In the genomic region with DNA sequence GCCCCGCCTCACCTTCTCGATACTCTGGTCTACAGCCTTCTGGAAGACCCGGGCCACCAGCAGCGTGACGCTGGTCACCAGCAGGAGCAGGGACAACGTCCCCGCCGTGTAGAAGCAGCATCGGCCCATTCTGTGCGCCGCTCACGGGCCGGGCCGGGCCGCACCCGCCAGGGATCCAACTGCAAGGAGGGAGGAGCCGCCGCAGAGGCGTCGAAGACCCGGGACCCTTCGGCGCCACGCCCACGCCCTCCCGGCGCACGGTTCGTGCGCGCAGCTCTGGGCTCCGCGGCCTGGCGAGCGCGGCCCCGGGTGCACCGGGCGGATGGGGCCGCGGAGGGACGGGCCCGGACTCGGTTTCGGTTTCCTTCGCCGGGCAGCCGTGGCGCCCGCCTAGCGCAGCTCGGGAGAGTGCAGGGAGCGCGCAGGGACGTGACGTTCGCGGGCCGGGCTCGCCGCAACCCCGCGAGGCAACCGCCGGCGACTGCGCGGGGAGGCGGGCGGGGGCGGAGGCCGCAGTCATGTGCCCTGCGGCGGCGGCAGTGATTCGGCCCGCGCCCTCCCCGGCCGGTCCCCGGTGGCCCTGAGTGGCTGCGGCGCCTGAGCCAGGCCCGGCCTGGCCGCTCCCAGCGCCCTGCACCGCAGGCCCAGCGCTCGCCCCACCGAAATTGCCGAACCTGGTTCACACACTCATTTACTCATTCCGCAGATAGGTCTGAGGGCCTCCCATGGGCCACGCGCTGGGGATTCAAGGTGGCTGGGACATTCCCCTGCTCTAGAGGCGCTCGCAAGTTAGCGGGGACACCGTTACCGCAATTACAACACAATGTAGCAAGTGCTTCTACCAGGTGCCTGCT, we compare ENCODE assay signal across 1 cellular context.
TF ChIP-seq lines count a peak whose summit lies in the region.

A gene with protein sequence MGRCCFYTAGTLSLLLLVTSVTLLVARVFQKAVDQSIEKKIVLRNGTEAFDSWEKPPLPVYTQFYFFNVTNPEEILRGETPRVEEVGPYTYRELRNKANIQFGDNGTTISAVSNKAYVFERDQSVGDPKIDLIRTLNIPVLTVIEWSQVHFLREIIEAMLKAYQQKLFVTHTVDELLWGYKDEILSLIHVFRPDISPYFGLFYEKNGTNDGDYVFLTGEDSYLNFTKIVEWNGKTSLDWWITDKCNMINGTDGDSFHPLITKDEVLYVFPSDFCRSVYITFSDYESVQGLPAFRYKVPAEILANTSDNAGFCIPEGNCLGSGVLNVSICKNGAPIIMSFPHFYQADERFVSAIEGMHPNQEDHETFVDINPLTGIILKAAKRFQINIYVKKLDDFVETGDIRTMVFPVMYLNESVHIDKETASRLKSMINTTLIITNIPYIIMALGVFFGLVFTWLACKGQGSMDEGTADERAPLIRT (minus strand): TSS at position 410 of the 854 bp plus-strand sequence. CDS start 281 bp downstream, at position 129.

TF ChIP-seq in HepG2, 621 proteins besides CTCF, POLR2A, EP300 and RAD21 (continued from another document and continues in another):
- TF ChIP-seq FOXP1 (IDR thresholded peaks at IDR 0.05) (no peak), FOXP1 (CRISPR knock-in tag; IDR thresholded peaks at IDR 0.05) (no peak), WIZ (CRISPR knock-in tag; IDR thresholded peaks at IDR 0.05) (no peak), ELF4 (CRISPR knock-in tag; IDR thresholded peaks at IDR 0.05; ENCODE audit: borderline replicate concordance) (no peak), ZFP41 (CRISPR knock-in tag; IDR thresholded peaks at IDR 0.05; ENCODE audit: borderline replicate concordance) (no peak; the same call in 1 of the 2 replicates), ZFP36L2 (CRISPR knock-in tag; IDR thresholded peaks at IDR 0.05) (no peak), ZNF772 (CRISPR knock-in tag; IDR thresholded peaks at IDR 0.05) (peak; percentile 67; the same call in 1 of the 2 replicates), BCL6 (CRISPR knock-in tag; IDR thresholded peaks at IDR 0.05) (peak; percentile 36; the same call in 1 of the 2 replicates), ZNF703 (CRISPR knock-in tag; IDR thresholded peaks at IDR 0.05; ENCODE audit: borderline replicate concordance) (no peak; the same call in 1 of the 2 replicates), HNRNPL (IDR thresholded peaks at IDR 0.05; ENCODE audit: low read depth, low read length) (no peak), NONO (IDR thresholded peaks at IDR 0.05) (no peak), NONO (CRISPR knock-in tag; conservative IDR thresholded peaks at IDR 0.05) (peak; percentile 55), ZNF816 (CRISPR knock-in tag; IDR thresholded peaks at IDR 0.05; ENCODE audit: borderline replicate concordance) (peak; percentile 70; the same call in 1 of the 2 replicates), ZNF124 (CRISPR knock-in tag; IDR thresholded peaks at IDR 0.05) (no peak), NFE2L1 (CRISPR knock-in tag; IDR thresholded peaks at IDR 0.05; ENCODE audit: borderline replicate concordance) (no peak), ZFY (CRISPR knock-in tag; IDR thresholded peaks at IDR 0.05) (peak; percentile 96), PLRG1 (conservative IDR thresholded peaks at IDR 0.05) (no peak), NR2F1 (CRISPR knock-in tag; IDR thresholded peaks at IDR 0.05) (no peak), ZNF33B (CRISPR knock-in tag; IDR thresholded peaks at IDR 0.05) (peak; percentile 51; the same call in 1 of the 2 replicates), IRX3 (CRISPR knock-in tag; IDR thresholded peaks at IDR 0.05; ENCODE audit: borderline replicate concordance, low read depth) (peak; percentile 82; the same call in 1 of the 2 replicates), FOXK1 (CRISPR knock-in tag; IDR thresholded peaks at IDR 0.05; ENCODE audit: borderline replicate concordance, low read depth) (no peak), POLR2AphosphoS5 (IDR thresholded peaks at IDR 0.05; ENCODE audit: low read depth, low read length) (peak; percentile 45), NCOA1 (CRISPR knock-in tag; IDR thresholded peaks at IDR 0.05) (no peak; the same call in 1 of the 2 replicates), ZZZ3 (CRISPR knock-in tag; IDR thresholded peaks at IDR 0.05; ENCODE audit: borderline replicate concordance) (no peak), ZNF614 (CRISPR knock-in tag; IDR thresholded peaks at IDR 0.05; ENCODE audit: borderline replicate concordance) (no peak; the same call in 1 of the 2 replicates), ZNF670 (CRISPR knock-in tag; IDR thresholded peaks at IDR 0.05; ENCODE audit: borderline replicate concordance) (no peak), ATF7 (IDR thresholded peaks at IDR 0.05) (no peak), ATF7 (CRISPR knock-in tag; IDR thresholded peaks at IDR 0.05) (no peak; the same call in 1 of the 2 replicates), ZNF136 (CRISPR knock-in tag; IDR thresholded peaks at IDR 0.05; ENCODE audit: low read depth) (0 out of 2 replicates have a peak, but pooled peaks have one; percentile 75), GABPA (IDR thresholded peaks at IDR 0.05; ENCODE audit: low read depth, low read length) (no peak), GABPA (CRISPR knock-in tag; IDR thresholded peaks at IDR 0.05; ENCODE audit: low read depth) (no peak), TEAD3 (CRISPR knock-in tag; optimal IDR thresholded peaks at IDR 0.05; ENCODE audit: borderline replicate concordance) (no peak), EED (CRISPR knock-in tag; IDR thresholded peaks at IDR 0.05) (no peak; the same call in 1 of the 2 replicates), TMF1 (CRISPR knock-in tag; IDR thresholded peaks at IDR 0.05; ENCODE audit: low read depth) (peak; percentile 84), ZNF572 (CRISPR knock-in tag; IDR thresholded peaks at IDR 0.05) (0 out of 2 replicates have a peak, but pooled peaks have one; percentile 17), NFKB2 (CRISPR knock-in tag; IDR thresholded peaks at IDR 0.05; ENCODE audit: borderline replicate concordance) (peak; percentile 36; the same call in 1 of the 2 replicates), XBP1 (CRISPR knock-in tag; IDR thresholded peaks at IDR 0.05) (no peak), PAWR (CRISPR knock-in tag; IDR thresholded peaks at IDR 0.05; ENCODE audit: borderline replicate concordance) (no peak), ZNF160 (CRISPR knock-in tag; IDR thresholded peaks at IDR 0.05) (no peak; the same call in 1 of the 2 replicates), ZFP62 (CRISPR knock-in tag; IDR thresholded peaks at IDR 0.05) (no peak)
- TF ChIP-seq, protein P1, sequence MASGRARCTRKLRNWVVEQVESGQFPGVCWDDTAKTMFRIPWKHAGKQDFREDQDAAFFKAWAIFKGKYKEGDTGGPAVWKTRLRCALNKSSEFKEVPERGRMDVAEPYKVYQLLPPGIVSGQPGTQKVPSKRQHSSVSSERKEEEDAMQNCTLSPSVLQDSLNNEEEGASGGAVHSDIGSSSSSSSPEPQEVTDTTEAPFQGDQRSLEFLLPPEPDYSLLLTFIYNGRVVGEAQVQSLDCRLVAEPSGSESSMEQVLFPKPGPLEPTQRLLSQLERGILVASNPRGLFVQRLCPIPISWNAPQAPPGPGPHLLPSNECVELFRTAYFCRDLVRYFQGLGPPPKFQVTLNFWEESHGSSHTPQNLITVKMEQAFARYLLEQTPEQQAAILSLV (CRISPR knock-in tag; IDR thresholded peaks at IDR 0.05; ENCODE audit: borderline replicate concordance): peak; percentile 34; the same call in 1 of the 2 replicates
- TF ChIP-seq, protein P2, sequence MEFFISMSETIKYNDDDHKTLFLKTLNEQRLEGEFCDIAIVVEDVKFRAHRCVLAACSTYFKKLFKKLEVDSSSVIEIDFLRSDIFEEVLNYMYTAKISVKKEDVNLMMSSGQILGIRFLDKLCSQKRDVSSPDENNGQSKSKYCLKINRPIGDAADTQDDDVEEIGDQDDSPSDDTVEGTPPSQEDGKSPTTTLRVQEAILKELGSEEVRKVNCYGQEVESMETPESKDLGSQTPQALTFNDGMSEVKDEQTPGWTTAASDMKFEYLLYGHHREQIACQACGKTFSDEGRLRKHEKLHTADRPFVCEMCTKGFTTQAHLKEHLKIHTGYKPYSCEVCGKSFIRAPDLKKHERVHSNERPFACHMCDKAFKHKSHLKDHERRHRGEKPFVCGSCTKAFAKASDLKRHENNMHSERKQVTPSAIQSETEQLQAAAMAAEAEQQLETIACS (CRISPR knock-in tag; IDR thresholded peaks at IDR 0.05): peak; percentile 85
- TF ChIP-seq, protein P3, sequence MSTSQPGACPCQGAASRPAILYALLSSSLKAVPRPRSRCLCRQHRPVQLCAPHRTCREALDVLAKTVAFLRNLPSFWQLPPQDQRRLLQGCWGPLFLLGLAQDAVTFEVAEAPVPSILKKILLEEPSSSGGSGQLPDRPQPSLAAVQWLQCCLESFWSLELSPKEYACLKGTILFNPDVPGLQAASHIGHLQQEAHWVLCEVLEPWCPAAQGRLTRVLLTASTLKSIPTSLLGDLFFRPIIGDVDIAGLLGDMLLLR (CRISPR knock-in tag; IDR thresholded peaks at IDR 0.05): no peak; the same call in 1 of the 2 replicates
- TF ChIP-seq, protein P4, sequence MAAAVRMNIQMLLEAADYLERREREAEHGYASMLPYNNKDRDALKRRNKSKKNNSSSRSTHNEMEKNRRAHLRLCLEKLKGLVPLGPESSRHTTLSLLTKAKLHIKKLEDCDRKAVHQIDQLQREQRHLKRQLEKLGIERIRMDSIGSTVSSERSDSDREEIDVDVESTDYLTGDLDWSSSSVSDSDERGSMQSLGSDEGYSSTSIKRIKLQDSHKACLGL (CRISPR knock-in tag; IDR thresholded peaks at IDR 0.05): peak; percentile 48; the same call in 1 of the 2 replicates
- TF ChIP-seq, protein P5, sequence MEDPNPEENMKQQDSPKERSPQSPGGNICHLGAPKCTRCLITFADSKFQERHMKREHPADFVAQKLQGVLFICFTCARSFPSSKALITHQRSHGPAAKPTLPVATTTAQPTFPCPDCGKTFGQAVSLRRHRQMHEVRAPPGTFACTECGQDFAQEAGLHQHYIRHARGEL (CRISPR knock-in tag; IDR thresholded peaks at IDR 0.05): no peak
- TF ChIP-seq, protein P6, sequence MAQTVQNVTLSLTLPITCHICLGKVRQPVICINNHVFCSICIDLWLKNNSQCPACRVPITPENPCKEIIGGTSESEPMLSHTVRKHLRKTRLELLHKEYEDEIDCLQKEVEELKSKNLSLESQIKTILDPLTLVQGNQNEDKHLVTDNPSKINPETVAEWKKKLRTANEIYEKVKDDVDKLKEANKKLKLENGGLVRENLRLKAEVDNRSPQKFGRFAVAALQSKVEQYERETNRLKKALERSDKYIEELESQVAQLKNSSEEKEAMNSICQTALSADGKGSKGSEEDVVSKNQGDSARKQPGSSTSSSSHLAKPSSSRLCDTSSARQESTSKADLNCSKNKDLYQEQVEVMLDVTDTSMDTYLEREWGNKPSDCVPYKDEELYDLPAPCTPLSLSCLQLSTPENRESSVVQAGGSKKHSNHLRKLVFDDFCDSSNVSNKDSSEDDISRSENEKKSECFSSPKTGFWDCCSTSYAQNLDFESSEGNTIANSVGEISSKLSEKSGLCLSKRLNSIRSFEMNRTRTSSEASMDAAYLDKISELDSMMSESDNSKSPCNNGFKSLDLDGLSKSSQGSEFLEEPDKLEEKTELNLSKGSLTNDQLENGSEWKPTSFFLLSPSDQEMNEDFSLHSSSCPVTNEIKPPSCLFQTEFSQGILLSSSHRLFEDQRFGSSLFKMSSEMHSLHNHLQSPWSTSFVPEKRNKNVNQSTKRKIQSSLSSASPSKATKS (CRISPR knock-in tag; IDR thresholded peaks at IDR 0.05): no peak; the same call in 1 of the 2 replicates
- TF ChIP-seq, protein P7, sequence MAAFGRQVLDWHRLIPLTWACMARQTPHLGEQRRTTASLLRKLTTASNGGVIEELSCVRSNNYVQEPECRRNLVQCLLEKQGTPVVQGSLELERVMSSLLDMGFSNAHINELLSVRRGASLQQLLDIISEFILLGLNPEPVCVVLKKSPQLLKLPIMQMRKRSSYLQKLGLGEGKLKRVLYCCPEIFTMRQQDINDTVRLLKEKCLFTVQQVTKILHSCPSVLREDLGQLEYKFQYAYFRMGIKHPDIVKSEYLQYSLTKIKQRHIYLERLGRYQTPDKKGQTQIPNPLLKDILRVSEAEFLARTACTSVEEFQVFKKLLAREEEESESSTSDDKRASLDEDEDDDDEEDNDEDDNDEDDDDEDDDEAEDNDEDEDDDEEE (CRISPR knock-in tag; IDR thresholded peaks at IDR 0.05): 0 out of 2 replicates have a peak, but pooled peaks have one; percentile 59
- TF ChIP-seq, protein P8, sequence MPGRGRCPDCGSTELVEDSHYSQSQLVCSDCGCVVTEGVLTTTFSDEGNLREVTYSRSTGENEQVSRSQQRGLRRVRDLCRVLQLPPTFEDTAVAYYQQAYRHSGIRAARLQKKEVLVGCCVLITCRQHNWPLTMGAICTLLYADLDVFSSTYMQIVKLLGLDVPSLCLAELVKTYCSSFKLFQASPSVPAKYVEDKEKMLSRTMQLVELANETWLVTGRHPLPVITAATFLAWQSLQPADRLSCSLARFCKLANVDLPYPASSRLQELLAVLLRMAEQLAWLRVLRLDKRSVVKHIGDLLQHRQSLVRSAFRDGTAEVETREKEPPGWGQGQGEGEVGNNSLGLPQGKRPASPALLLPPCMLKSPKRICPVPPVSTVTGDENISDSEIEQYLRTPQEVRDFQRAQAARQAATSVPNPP (CRISPR knock-in tag; IDR thresholded peaks at IDR 0.05): peak; percentile 71; the same call in 1 of the 2 replicates
- TF ChIP-seq, protein P9, sequence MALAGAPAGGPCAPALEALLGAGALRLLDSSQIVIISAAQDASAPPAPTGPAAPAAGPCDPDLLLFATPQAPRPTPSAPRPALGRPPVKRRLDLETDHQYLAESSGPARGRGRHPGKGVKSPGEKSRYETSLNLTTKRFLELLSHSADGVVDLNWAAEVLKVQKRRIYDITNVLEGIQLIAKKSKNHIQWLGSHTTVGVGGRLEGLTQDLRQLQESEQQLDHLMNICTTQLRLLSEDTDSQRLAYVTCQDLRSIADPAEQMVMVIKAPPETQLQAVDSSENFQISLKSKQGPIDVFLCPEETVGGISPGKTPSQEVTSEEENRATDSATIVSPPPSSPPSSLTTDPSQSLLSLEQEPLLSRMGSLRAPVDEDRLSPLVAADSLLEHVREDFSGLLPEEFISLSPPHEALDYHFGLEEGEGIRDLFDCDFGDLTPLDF (CRISPR knock-in tag; IDR thresholded peaks at IDR 0.05): no peak
- TF ChIP-seq, protein P10, sequence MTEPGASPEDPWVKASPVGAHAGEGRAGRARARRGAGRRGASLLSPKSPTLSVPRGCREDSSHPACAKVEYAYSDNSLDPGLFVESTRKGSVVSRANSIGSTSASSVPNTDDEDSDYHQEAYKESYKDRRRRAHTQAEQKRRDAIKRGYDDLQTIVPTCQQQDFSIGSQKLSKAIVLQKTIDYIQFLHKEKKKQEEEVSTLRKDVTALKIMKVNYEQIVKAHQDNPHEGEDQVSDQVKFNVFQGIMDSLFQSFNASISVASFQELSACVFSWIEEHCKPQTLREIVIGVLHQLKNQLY (CRISPR knock-in tag; IDR thresholded peaks at IDR 0.05): no peak
- TF ChIP-seq, protein P11, sequence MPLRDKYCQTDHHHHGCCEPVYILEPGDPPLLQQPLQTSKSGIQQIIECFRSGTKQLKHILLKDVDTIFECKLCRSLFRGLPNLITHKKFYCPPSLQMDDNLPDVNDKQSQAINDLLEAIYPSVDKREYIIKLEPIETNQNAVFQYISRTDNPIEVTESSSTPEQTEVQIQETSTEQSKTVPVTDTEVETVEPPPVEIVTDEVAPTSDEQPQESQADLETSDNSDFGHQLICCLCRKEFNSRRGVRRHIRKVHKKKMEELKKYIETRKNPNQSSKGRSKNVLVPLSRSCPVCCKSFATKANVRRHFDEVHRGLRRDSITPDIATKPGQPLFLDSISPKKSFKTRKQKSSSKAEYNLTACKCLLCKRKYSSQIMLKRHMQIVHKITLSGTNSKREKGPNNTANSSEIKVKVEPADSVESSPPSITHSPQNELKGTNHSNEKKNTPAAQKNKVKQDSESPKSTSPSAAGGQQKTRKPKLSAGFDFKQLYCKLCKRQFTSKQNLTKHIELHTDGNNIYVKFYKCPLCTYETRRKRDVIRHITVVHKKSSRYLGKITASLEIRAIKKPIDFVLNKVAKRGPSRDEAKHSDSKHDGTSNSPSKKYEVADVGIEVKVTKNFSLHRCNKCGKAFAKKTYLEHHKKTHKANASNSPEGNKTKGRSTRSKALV (CRISPR knock-in tag; IDR thresholded peaks at IDR 0.05): no peak
